In the genomic region with DNA sequence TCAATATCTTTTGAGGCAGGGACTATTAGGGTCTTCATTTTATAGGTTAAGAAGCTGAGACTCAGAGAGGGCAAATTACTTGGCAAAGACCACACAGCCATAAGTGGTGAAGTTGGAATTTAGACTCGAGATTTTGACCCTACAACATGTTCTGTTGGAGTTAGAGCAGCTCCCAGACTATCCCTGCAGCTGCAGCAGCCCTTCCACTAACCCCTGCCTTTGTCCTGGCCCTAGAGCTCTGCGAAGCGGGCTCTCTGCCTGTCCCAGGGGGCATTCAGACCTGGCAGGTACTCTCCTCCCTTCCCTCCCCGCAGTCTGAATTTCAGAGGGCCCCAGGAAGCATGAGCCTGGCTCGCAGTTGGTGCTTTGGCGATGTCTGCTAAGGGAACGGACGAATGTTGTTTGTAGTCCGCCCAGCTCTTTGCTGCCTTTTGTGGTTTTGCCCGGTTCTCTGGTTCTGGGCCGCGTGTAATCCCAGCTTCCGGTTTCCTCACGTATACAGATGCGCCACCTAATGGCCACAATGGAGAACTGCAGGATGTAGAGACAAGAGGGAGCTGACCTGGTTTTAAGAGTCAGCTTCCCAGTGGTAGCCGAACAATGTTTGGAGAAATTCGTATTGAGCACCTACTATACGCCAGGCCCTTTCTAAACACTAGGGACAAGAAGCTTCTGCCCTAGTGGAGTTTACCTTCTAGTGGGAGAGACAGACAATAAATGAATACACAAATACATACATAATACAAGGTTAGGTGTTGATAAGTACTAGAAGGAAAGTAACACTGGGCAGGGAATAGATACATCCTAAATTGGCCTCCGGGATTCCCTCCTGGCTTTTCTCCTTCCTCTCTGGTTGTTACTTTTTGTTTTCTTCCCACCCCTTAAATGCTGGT, we compare ENCODE assay signal across 8 cellular contexts.
DNase-seq lines count a peak whose midpoint lies in the region; ATAC-seq lines count a peak whose summit lies in the region.

No MANE protein-coding gene starts in this region.

- ATAC-seq in GM19468 (IDR thresholded peaks at IDR 0.05; ENCODE audit: extremely low read depth, unreplicated experiment): peak; percentile 36

- H3K36me3 ChIP-seq in CD8-positive, alpha-beta memory T cell (ENCODE audit: insufficient read depth, low read length): no peaks in the 10 kb centered on the region
- H3K36me3 ChIP-seq in NT2/D1 (ENCODE audit: insufficient read depth, insufficient read length, low read length): no peaks in the 10 kb centered on the region

- H3K4me3 ChIP-seq in CD8-positive, alpha-beta memory T cell (ENCODE audit: low read length): peak overlapping the region; percentile 10
- no peak overlapping the region for H3K4me3 ChIP-seq in NT2/D1 (ENCODE audit: insufficient read length, low read depth)

- no peaks in the 10 kb centered on the region for H3K9me3 Mint-ChIP-seq in CD8-positive, alpha-beta memory T cell

- peak; percentile 37 to 79 (median 65) for DNase-seq in CD8-positive, alpha-beta memory T cell
- peak in 71 of 76 experiments; percentile 5 to 85 (median 50) for DNase-seq in HUDEP-2 (lab: John Stamatoyannopoulos, UW; ENCODE audit: unreplicated experiment in 76 of 76)
- DNase-seq in NT2/D1 (ENCODE audit: low read depth, low spot score): peak; percentile 88
- DNase-seq in activated CD8-positive, alpha-beta memory T cell treated with anti-CD3 and anti-CD28 coated beads, Interleukin-2, amount 50 U/mL, for 24 hours (ENCODE audit: extremely low read depth): peak; percentile 43
- peak; percentile 97 for DNase-seq in epidermal melanocyte (ENCODE audit: insufficient read length, low spot score)
- DNase-seq in mucosa of gallbladder (ENCODE audit: low spot score): peak; percentile 88
- peak; percentile 43 to 50 for DNase-seq in stimulated activated CD8-positive, alpha-beta memory T cell treated with anti-CD3 and anti-CD28 coated beads, Interleukin-4, amount 100 ng/mL, for 1 hour (ENCODE audit: low read depth in 2 of 2, low spot score in 1 of 2)

- POLR2A ChIA-PET in CD8-positive, alpha-beta memory T cell (lab: Charles Lee): interaction anchor here (1.0 kb wide), 1 partner anchor 170 kb away, joined by 4 read pairs; no protein-coding TSS in a partner anchor

- H3K36me3 Mint-ChIP-seq in CD8-positive, alpha-beta memory T cell: no peaks in the 10 kb centered on the region

- CTCF ChIA-PET in CD8-positive, alpha-beta memory T cell (lab: Charles Lee): interaction anchor here (0.7 to 5.0 kb wide), 30 partner anchors 9 to 550 kb away, joined by 3 to 90 read pairs (median 5); a partner anchor contains a TSS

- peaks cover 5% of the 10 kb centered on the region in 2 donors for H3K27me3 Mint-ChIP-seq in CD8-positive, alpha-beta memory T cell

- peak overlapping the region; percentile 67 for H3K9ac ChIP-seq in NT2/D1 (ENCODE audit: insufficient read length, low read depth)

- peak overlapping the region in 6 of 7 donors; percentile 14 to 79 (median 72) for H3K4me3 Mint-ChIP-seq in CD8-positive, alpha-beta memory T cell

- peak overlapping the region in 6 of 8 donors; percentile 12 to 86 (median 80) for H3K27ac Mint-ChIP-seq in CD8-positive, alpha-beta memory T cell

- no peaks in the 10 kb centered on the region for H3K27me3 ChIP-seq in CD8-positive, alpha-beta memory T cell (ENCODE audit: insufficient read depth, low read length, poor library complexity, severe bottlenecking)
- no peaks in the 10 kb centered on the region for H3K27me3 ChIP-seq in NT2/D1 (ENCODE audit: insufficient read depth, insufficient read length)

- no peaks in the 10 kb centered on the region for H3K9me3 ChIP-seq in CD8-positive, alpha-beta memory T cell (ENCODE audit: low read length)
- no peaks in the 10 kb centered on the region; the same call in 1 of the 2 replicates for H3K9me3 ChIP-seq in NT2/D1 (ENCODE audit: insufficient read depth, low read length)

- H3K4me1 Mint-ChIP-seq in CD8-positive, alpha-beta memory T cell: peaks cover 15 to 28% (median 25%) of the 10 kb centered on the region in 3 donors

- H3K27ac ChIP-seq in CD8-positive, alpha-beta memory T cell (ENCODE audit: low read depth, low read length): no peak overlapping the region

- peaks cover 10% of the 10 kb centered on the region for H3K4me1 ChIP-seq in CD8-positive, alpha-beta memory T cell (ENCODE audit: insufficient read depth, low read length)
- H3K4me1 ChIP-seq in NT2/D1 (ENCODE audit: insufficient read depth, insufficient read length): peaks cover 8% of the 10 kb centered on the region

Comparison
In these comparisons a context has a peak if more than half of its experiments do, and no peak if none do; other contexts are left out.
1. DNase-seq: peak in every context shown above with its lines; median percentile 97 in epidermal melanocyte; 88 in NT2/D1; 88 in mucosa of gallbladder; 65 in CD8-positive, alpha-beta memory T cell; 50 in HUDEP-2; 46 in stimulated activated CD8-positive, alpha-beta memory T cell treated with anti-CD3 and anti-CD28 coated beads, Interleukin-4, amount 100 ng/mL, for 1 hour; 43 in activated CD8-positive, alpha-beta memory T cell treated with anti-CD3 and anti-CD28 coated beads, Interleukin-2, amount 50 U/mL, for 24 hours.